17 cellular contexts compared by ENCODE assay signal in the genomic region with DNA sequence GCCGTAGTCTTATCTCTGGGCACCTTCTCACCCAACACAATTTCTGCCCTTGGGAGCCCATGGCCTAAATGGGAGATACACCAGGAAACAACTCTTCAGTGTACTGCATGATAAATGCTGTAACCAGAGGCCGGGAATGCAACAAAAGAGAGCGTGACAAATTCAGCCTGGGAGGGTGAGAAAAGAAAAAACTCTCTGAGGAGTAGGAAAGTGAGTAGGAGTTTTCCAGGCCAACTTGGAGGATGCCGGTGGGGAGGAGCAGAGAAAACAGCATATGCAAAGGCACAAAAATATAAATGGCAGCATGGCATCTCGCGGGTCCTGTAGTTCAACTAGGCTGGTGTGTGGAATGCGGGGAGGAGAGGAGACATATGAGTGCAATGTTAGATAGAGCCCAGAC.
DNase-seq lines count a peak whose midpoint lies in the region; ATAC-seq, FAIRE-seq and TF ChIP-seq lines count a peak whose summit lies in the region.
"Had no signal": no experiment of that assay in that cellular context is flagged by ENCODE, and none has a peak within 500 bp of the region (broad histone marks: within the 10 kb centered on the region; RNA-seq: fewer than 3 reads in every experiment).

No MANE protein-coding gene starts in this region.

- H3K4me3 Mint-ChIP-seq in chondrocyte (ENCODE audit: unreplicated experiment): no peak overlapping the region
- H3K4me3 Mint-ChIP-seq: B cell; CD4-positive, alpha-beta memory T cell had no signal

- TF ChIP-seq CTCF in chondrocyte (IDR thresholded peaks at IDR 0.05) (no peak), suprapubic skin (IDR thresholded peaks at IDR 0.05) (no peak)

- H3K9ac ChIP-seq in HUES6 (ENCODE audit: low read length): no peak overlapping the region

- DNase-seq in chondrocyte (ENCODE audit: low spot score) (no peak), urothelium cell line (ENCODE audit: low spot score) (no peak), suprapubic skin (ENCODE audit: low spot score in 2 of 2) (no peak), HuH-7.5 (ENCODE audit: low spot score) (no peak)
- DNase-seq: ACHN; CD4-positive, alpha-beta memory T cell; MG63; NCI-H1092 treated with DMSO at 0.1 percent for 48 hours; NCI-H1694 treated with DMSO at 0.1 percent for 48 hours; SHP77 treated with DMSO at 0.1 percent for 48 hours had no signal

- H3K36me3 ChIP-seq in HUES6 (ENCODE audit: control insufficient read depth, insufficient read depth, low read length) (no peaks in the 10 kb centered on the region), mesodermal cell (ENCODE audit: control insufficient read depth, insufficient read depth, low read length) (no peaks in the 10 kb centered on the region), suprapubic skin (no peaks in the 10 kb centered on the region)
- H3K36me3 ChIP-seq: MG63 had no signal

- H3K36me3 Mint-ChIP-seq in chondrocyte (ENCODE audit: low read depth): no peaks in the 10 kb centered on the region
- H3K36me3 Mint-ChIP-seq: CD4-positive, alpha-beta memory T cell had no signal

- no peaks in the 10 kb centered on the region for H3K27me3 Mint-ChIP-seq in chondrocyte (ENCODE audit: low read depth)
- H3K27me3 Mint-ChIP-seq: B cell had no signal

- H3K27me3 ChIP-seq in HUES6 (ENCODE audit: control insufficient read depth, insufficient read depth, low read length) (no peaks in the 10 kb centered on the region), suprapubic skin (no peaks in the 10 kb centered on the region)
- H3K27me3 ChIP-seq: MG63 had no signal

- TF ChIP-seq EP300 in suprapubic skin (IDR thresholded peaks at IDR 0.05): no peak

- H3K9me3 ChIP-seq in HUES6 (ENCODE audit: control insufficient read depth, insufficient read depth, low read depth, low read length) (no peaks in the 10 kb centered on the region), mesodermal cell (ENCODE audit: control insufficient read depth, low read length) (no peaks in the 10 kb centered on the region), suprapubic skin (no peaks in the 10 kb centered on the region)
- H3K9me3 ChIP-seq: MG63 had no signal

- no peaks in the 10 kb centered on the region for H3K9me3 Mint-ChIP-seq in chondrocyte (ENCODE audit: low read depth)
- H3K9me3 Mint-ChIP-seq: CD4-positive, alpha-beta memory T cell had no signal

- ATAC-seq in HG03571 (IDR thresholded peaks at IDR 0.05; ENCODE audit: unreplicated experiment): no peak
- ATAC-seq: HepG2 had no signal

- peak; percentile 23 for FAIRE-seq in urothelium cell line (lab: Jason Lieb, UNC)
- FAIRE-seq: H1, HepG2, RCC 7860 had no signal

- H3K4me1 ChIP-seq in HUES6 (ENCODE audit: control insufficient read depth, insufficient read depth, low read length) (peaks cover 55% of the 10 kb centered on the region), mesodermal cell (ENCODE audit: control insufficient read depth, insufficient read depth, low read length, poor library complexity, severe bottlenecking) (peaks cover 43% of the 10 kb centered on the region), suprapubic skin (no peaks in the 10 kb centered on the region)

- no peak for TF ChIP-seq POLR2A in suprapubic skin (IDR thresholded peaks at IDR 0.05)

- no peak overlapping the region for H3K4me3 ChIP-seq in HUES6 (ENCODE audit: low read depth, low read length)
- H3K4me3 ChIP-seq in mesodermal cell (ENCODE audit: extremely low read depth, insufficient read depth, low read length, poor library complexity, severe bottlenecking): no peak overlapping the region
- H3K4me3 ChIP-seq in suprapubic skin: no peak overlapping the region
- H3K4me3 ChIP-seq: MG63 had no signal

- 56 to 59% methylated on average over 2 to 7 of the region's 7 CpGs for WGBS in mesodermal cell (ENCODE audit: insufficient coverage in 2 of 2), 2 experiments
- 85% methylated on average over 7 of the region's 7 CpGs for WGBS in suprapubic skin

- H3K27ac Mint-ChIP-seq in chondrocyte (ENCODE audit: unreplicated experiment): peak overlapping the region; percentile 37
- H3K27ac Mint-ChIP-seq: B cell; CD4-positive, alpha-beta memory T cell had no signal

- peaks cover 36% of the 10 kb centered on the region for H3K4me1 Mint-ChIP-seq in chondrocyte (ENCODE audit: low read depth)
- H3K4me1 Mint-ChIP-seq: B cell; CD4-positive, alpha-beta memory T cell had no signal

- 0 out of 2 replicates have a peak overlapping the region, but pooled peaks have one; percentile 7 for H3K27ac ChIP-seq in HUES6 (ENCODE audit: low read depth, low read length)
- H3K27ac ChIP-seq in mesodermal cell (ENCODE audit: low read depth, low read length, severe bottlenecking): peak overlapping the region; percentile 47
- no peak overlapping the region for H3K27ac ChIP-seq in suprapubic skin
